ENCODE assay signal across 8 cellular contexts in the genomic region with DNA sequence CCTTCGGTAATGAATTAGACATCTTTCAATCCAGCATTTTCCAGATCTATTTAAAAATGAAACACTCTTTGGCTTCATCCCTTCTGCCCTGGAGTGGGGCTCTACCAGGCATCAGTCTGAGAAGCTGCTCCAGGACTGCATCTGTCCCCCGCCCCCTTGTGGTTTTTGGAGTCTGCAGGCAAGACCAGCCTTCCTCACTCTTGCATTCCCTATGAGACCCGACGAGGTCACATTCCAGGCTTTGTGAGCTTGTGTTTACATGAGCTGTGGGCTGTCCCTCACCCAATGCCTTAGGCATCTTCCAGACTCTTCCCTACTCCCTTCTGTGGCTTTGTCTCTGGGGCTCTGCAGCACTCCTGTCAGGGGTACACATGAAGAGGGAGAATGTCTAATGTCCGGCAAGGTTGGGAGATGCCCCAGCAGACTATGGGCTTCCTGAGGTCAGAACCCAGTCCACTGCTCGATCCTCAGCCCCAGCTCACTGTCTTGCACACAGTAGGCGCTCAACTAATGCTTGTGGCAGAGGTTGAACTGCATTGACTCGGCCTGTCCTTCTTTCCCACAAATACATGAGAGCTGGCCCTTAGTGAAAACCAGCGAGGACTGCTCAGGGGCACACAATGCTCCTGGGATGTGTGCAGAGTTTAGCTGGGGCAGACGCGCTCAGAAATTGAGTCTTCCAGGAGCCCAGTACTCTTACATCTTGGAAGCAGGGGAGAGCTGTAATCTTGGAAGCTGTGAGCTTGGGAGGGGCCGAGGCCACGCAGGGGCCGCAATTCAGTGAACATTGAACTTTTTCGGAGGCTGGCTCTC. TPM values are rescaled to one million over a fixed set of nuclear protein-coding genes. Genes with fewer than 3 reads are reported as not detected.
A peak's percentile ranks its signal among the peaks of the same experiment; 100 is the strongest.
DNase-seq lines count a peak whose midpoint lies in the region; ATAC-seq and TF ChIP-seq lines count a peak whose summit lies in the region.

No MANE protein-coding gene starts in this region.

- DNase-seq in AG04449 (ENCODE audit: low read depth, low spot score) (no peak), astrocyte of the hippocampus (ENCODE audit: low read depth, low spot score) (peak; percentile 61), mesenchymal stem cell (peak; percentile 92), NCI-H2171 treated with DMSO at 0.1 percent for 48 hours (lab: John Stamatoyannopoulos, UW) (no peak), NCI-H1694 treated with DMSO at 0.1 percent for 48 hours (lab: John Stamatoyannopoulos, UW) (no peak)

- H3K4me2 ChIP-seq in mesenchymal stem cell (ENCODE audit: low read length, poor library complexity, severe bottlenecking): no peak overlapping the region

- peak; percentile 1 for TF ChIP-seq CTCF in AG04449 (IDR thresholded peaks at IDR 0.05; ENCODE audit: insufficient read depth, low read length, missing control alignments)
- 0 out of 2 replicates have a peak, but pooled peaks have one; percentile 19 for TF ChIP-seq CTCF in HEK293 (tag by site-specific recombination; IDR thresholded peaks at IDR 0.05)

- H3K4me3 ChIP-seq in AG04449 (ENCODE audit: low read depth, low read length): no peak overlapping the region
- no peak overlapping the region for H3K4me3 ChIP-seq in HEK293 (ENCODE audit: low read depth, low read length)
- H3K4me3 ChIP-seq in mesenchymal stem cell (ENCODE audit: insufficient read depth in 1 of 2, low read depth in 1 of 2, low read length in 2 of 2): no peak overlapping the region

- WGBS in mesenchymal stem cell: 65% methylated on average over 15 of the region's 15 CpGs

- H2AFZ ChIP-seq in mesenchymal stem cell (ENCODE audit: low read depth, low read length): no peak overlapping the region

- H3K27ac ChIP-seq in HEK293 (ENCODE audit: extremely low read depth, low read depth, low read length) (no peak overlapping the region), mesenchymal stem cell (ENCODE audit: low read length, poor library complexity, severe bottlenecking) (peak overlapping the region; percentile 36)

- H4K8ac ChIP-seq in mesenchymal stem cell (ENCODE audit: low read length): peak overlapping the region; percentile 35

- no peaks in the 10 kb centered on the region for H3K4me1 ChIP-seq in HEK293 (ENCODE audit: control insufficient read depth, insufficient read depth, low read length)
- peaks cover 20% of the 10 kb centered on the region for H3K4me1 ChIP-seq in mesenchymal stem cell (ENCODE audit: control insufficient read depth, insufficient read depth, low read depth, low read length)

- no peak overlapping the region for H3K9ac ChIP-seq in mesenchymal stem cell (ENCODE audit: low read length)

- no peaks in the 10 kb centered on the region for H3K9me3 ChIP-seq in HEK293 (ENCODE audit: control insufficient read depth, insufficient read depth, low read depth, low read length)
- H3K9me3 ChIP-seq in mesenchymal stem cell (ENCODE audit: control insufficient read depth, low read length): no peaks in the 10 kb centered on the region

- H2BK5ac ChIP-seq in mesenchymal stem cell (ENCODE audit: low read depth, low read length, poor library complexity, severe bottlenecking): no peak overlapping the region

- peak overlapping the region; percentile 40 for H2AK5ac ChIP-seq in mesenchymal stem cell (ENCODE audit: low read length, severe bottlenecking)

- H2BK15ac ChIP-seq in mesenchymal stem cell (ENCODE audit: low read depth, poor library complexity, severe bottlenecking): peak overlapping the region; percentile 83

- H3K79me1 ChIP-seq in mesenchymal stem cell (replicated peaks; ENCODE audit: low read length, poor library complexity, severe bottlenecking): no peaks in the 10 kb centered on the region

- H4K91ac ChIP-seq in mesenchymal stem cell (ENCODE audit: low read length): no peak overlapping the region

- CTCF ChIA-PET in AG04449 (lab: Yijun Ruan, JAX): interaction anchor here (0.9 to 3.9 kb wide), 10 partner anchors 9 to 1275 kb away, joined by 3 to 23 read pairs (median 5); no protein-coding TSS in a partner anchor
- CTCF ChIA-PET in HEK293 (lab: Yijun Ruan, JAX): interaction anchor here (0.5 to 7.1 kb wide), 49 partner anchors 9 to 1791 kb away, joined by 3 to 140 read pairs (median 3); no protein-coding TSS in a partner anchor

- peak overlapping the region; percentile 59 to 73 for H3K18ac ChIP-seq in mesenchymal stem cell (ENCODE audit: low read depth in 1 of 2, low read length in 2 of 2)

- POLR2A ChIA-PET in AG04449 (lab: Yijun Ruan, JAX): no interaction called here
- POLR2A ChIA-PET in HEK293 (lab: Yijun Ruan, JAX): interaction anchor here (1.0 to 2.2 kb wide), 4 partner anchors 10 to 16 kb away, joined by 3 to 9 read pairs (median 4); partner anchors contain the start of gene GADD45G

- H2BK12ac ChIP-seq in mesenchymal stem cell (ENCODE audit: low read length in 2 of 2): peak overlapping the region; percentile 29 to 45

- H3K4ac ChIP-seq in mesenchymal stem cell (ENCODE audit: low read depth in 1 of 2, low read length in 2 of 2): peak overlapping the region in 1 of 2 experiments; percentile 54

- H3K27me3 ChIP-seq in mesenchymal stem cell (ENCODE audit: control insufficient read depth in 1 of 2, insufficient read depth in 1 of 2, low read length in 2 of 2): peaks cover 7 to 76% of the 10 kb centered on the region in 2 experiments

- H3K36me3 ChIP-seq in HEK293 (ENCODE audit: control insufficient read depth in 2 of 2, insufficient read depth in 1 of 2, low read length in 2 of 2): no peaks in the 10 kb centered on the region
- no peaks in the 10 kb centered on the region for H3K36me3 ChIP-seq in mesenchymal stem cell (ENCODE audit: control insufficient read depth in 1 of 2, insufficient read depth in 2 of 2, low read depth in 1 of 2, low read length in 2 of 2)

- peak overlapping the region in 1 of 2 experiments; percentile 14 for H3K23ac ChIP-seq in mesenchymal stem cell (ENCODE audit: low read length in 2 of 2)

- ATAC-seq in HG02852 (IDR thresholded peaks at IDR 0.05; ENCODE audit: unreplicated experiment) (no peak), GM21390 (IDR thresholded peaks at IDR 0.05; ENCODE audit: unreplicated experiment) (no peak)

- peak overlapping the region in 1 of 2 experiments; percentile 9 for H3K14ac ChIP-seq in mesenchymal stem cell (ENCODE audit: low read length in 2 of 2)

- H2BK120ac ChIP-seq in mesenchymal stem cell (ENCODE audit: low read depth, low read length): peak overlapping the region; percentile 8

TF ChIP-seq in HEK293, 187 proteins besides CTCF, POLR2A, EP300 and RAD21:
- no peak for TF ChIP-seq ZNF449 (tag by site-specific recombination; IDR thresholded peaks at IDR 0.05)
- TF ChIP-seq OSR2 (tag by site-specific recombination; IDR thresholded peaks at IDR 0.05): no peak
- no peak for TF ChIP-seq YY2 (tag by site-specific recombination; IDR thresholded peaks at IDR 0.05)
- TF ChIP-seq SP7 (tag by site-specific recombination; IDR thresholded peaks at IDR 0.05): no peak
- no peak for TF ChIP-seq ZNF138 (tag by site-specific recombination; IDR thresholded peaks at IDR 0.05; ENCODE audit: borderline replicate concordance)
- no peak for TF ChIP-seq ZBTB11 (tag by site-specific recombination; conservative IDR thresholded peaks at IDR 0.05; ENCODE audit: low read depth)

RNA-seq across cellular contexts. Expression of gene GADD45G, which starts 11.6 kb away (rescaled TPM):
- polyA plus RNA-seq in mesenchymal stem cell (2013, experiment 1 of 2): 5.9 TPM
- 5.1 TPM for polyA plus RNA-seq in mesenchymal stem cell (2013, experiment 2 of 2)

Comparison
In these comparisons a context has a peak if more than half of its experiments do, and no peak if none do; other contexts are left out.
1. DNase-seq: peak in astrocyte of the hippocampus (single experiment) and mesenchymal stem cell (single experiment); none in AG04449 (single experiment), NCI-H2171 treated with DMSO at 0.1 percent for 48 hours (single experiment) and NCI-H1694 treated with DMSO at 0.1 percent for 48 hours (single experiment).